In the genomic region with DNA sequence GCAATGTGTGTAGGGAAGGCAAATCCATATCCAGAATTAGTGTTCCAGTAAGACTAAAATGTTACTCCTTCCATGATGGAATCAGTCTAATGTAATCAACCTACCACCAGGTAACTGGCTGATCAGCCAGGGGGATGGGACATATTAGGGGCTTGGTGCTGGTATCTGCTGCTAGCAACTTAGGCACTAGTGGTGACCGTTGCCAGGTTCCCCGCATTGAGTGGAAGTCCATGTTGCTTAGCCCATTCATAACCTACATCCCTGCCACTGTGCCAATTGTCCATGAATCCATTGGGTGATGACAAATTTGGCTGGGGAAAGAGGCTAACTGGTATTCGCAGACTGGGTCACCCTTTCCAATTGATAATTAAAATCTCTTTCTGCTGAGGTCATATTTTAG, we compare ENCODE assay signal across 27 cellular contexts.
"Had no signal": no experiment of that assay in that cellular context is flagged by ENCODE, and none has a peak within 500 bp of the region (broad histone marks: within the 10 kb centered on the region; RNA-seq: fewer than 3 reads in every experiment).

No MANE protein-coding gene starts in this region.

- H3K27ac ChIP-seq: colonic mucosa, coronary artery, dorsolateral prefrontal cortex, epithelial cell of prostate, esophagus muscularis mucosa, esophagus squamous epithelium, foreskin keratinocyte, gastrocnemius medialis, gastroesophageal sphincter, heart left ventricle, heart right ventricle had no signal

- H3K4me1 ChIP-seq: colonic mucosa, esophagus muscularis mucosa, esophagus squamous epithelium, foreskin keratinocyte, gastrocnemius medialis, gastroesophageal sphincter, heart left ventricle, heart right ventricle had no signal

- DNase-seq: colonic mucosa; cortex of kidney; dermis blood vessel endothelial cell; dorsolateral prefrontal cortex; effector CD4-positive, alpha-beta T cell; effector CD8-positive, alpha-beta T cell; effector memory CD4-positive, alpha-beta T cell; effector memory CD8-positive, alpha-beta T cell; endodermal cell; erythroblast; esophagus squamous epithelium; foreskin fibroblast; foreskin keratinocyte; foreskin melanocyte; gastrocnemius medialis; glutamatergic neuron; head of caudate nucleus; heart left ventricle; heart right ventricle had no signal

- H3K9me3 ChIP-seq: colonic mucosa, esophagus squamous epithelium, gastrocnemius medialis, gastroesophageal sphincter had no signal

- H3K36me3 ChIP-seq: colonic mucosa, esophagus muscularis mucosa, esophagus squamous epithelium, gastrocnemius medialis, gastroesophageal sphincter, heart left ventricle, heart right ventricle had no signal

- H3K4me3 ChIP-seq: colonic mucosa, coronary artery, dorsolateral prefrontal cortex, esophagus muscularis mucosa, esophagus squamous epithelium, gastrocnemius medialis, gastroesophageal sphincter, heart left ventricle, heart right ventricle had no signal

- FAIRE-seq: colon, endometrium, endothelial cell of umbilical vein, frontal cortex had no signal
